2 cellular contexts compared by ENCODE assay signal in genomic region chr11:114216804-114217195, GRCh38.
TF ChIP-seq lines count a peak whose summit lies in the region.

No MANE protein-coding gene starts in this region.

TF ChIP-seq in K562, 482 proteins besides CTCF, POLR2A, EP300 and RAD21 (continued from another document and continues in another):
- TF ChIP-seq ZNF407 (IDR thresholded peaks at IDR 0.05; ENCODE audit: low read depth) (no peak), NUFIP1 (IDR thresholded peaks at IDR 0.05; ENCODE audit: partially characterized antibody) (peak; percentile 28), KLF16 (IDR thresholded peaks at IDR 0.05) (0 out of 2 replicates have a peak, but pooled peaks have one; percentile 37)

TF ChIP-seq in SK-N-SH, 30 proteins besides CTCF, POLR2A, EP300 and RAD21 (continued from another document):
- TF ChIP-seq PBX3 (IDR thresholded peaks at IDR 0.05) (no peak), TEAD4 (IDR thresholded peaks at IDR 0.05; ENCODE audit: borderline replicate concordance, insufficient read depth) (no peak), MXI1 (IDR thresholded peaks at IDR 0.05; ENCODE audit: low read depth, low read length) (no peak), JUND (IDR thresholded peaks at IDR 0.05) (no peak), RCOR1 (IDR thresholded peaks at IDR 0.05; ENCODE audit: low read length) (no peak), ELF1 (IDR thresholded peaks at IDR 0.05) (no peak), GATA2 (CRISPR knock-in tag; IDR thresholded peaks at IDR 0.05) (no peak)
